ENCODE assay signal across 14 cellular contexts in genomic region chr7:121195859-121196588, GRCh38.
DNase-seq lines count a peak whose midpoint lies in the region; ATAC-seq and TF ChIP-seq lines count a peak whose summit lies in the region.
"Had no signal": no experiment of that assay in that cellular context is flagged by ENCODE, and none has a peak within 500 bp of the region (broad histone marks: within the 10 kb centered on the region; RNA-seq: fewer than 3 reads in every experiment).

No MANE protein-coding gene starts in this region.

- no peak overlapping the region for H2AK5ac ChIP-seq in trophoblast cell (ENCODE audit: low read length)

- no peak overlapping the region for H3K23ac ChIP-seq in trophoblast cell (ENCODE audit: low read length)

- no peak overlapping the region for H4K91ac ChIP-seq in trophoblast cell (ENCODE audit: low read depth, low read length)

- H3K27me3 ChIP-seq in trophoblast cell (ENCODE audit: insufficient read depth, low read length) (no peaks in the 10 kb centered on the region), left lung (no peaks in the 10 kb centered on the region), dorsolateral prefrontal cortex (peaks cover 0 to 4% (median 0%) of the 10 kb centered on the region in 45 donors)
- H3K27me3 ChIP-seq: heart left ventricle, suprapubic skin had no signal

- H3K4me2 ChIP-seq in trophoblast cell (ENCODE audit: low read length), result no peak overlapping the region

- TF ChIP-seq CTCF in left lung (IDR thresholded peaks at IDR 0.05) (no peak), dorsolateral prefrontal cortex (IDR thresholded peaks at IDR 0.05 in 54 of 56, conservative IDR thresholded peaks at IDR 0.05 in 2 of 56; ENCODE audit: low read depth in 1 of 56, partially characterized antibody in 56 of 56) (no peak)

- no peak overlapping the region for H3K4ac ChIP-seq in trophoblast cell (ENCODE audit: low read depth, low read length)

- H3K79me1 ChIP-seq in trophoblast cell (ENCODE audit: low read length), result no peaks in the 10 kb centered on the region

- H3K14ac ChIP-seq in trophoblast cell (ENCODE audit: low read length), result no peak overlapping the region

- peaks cover 0 to 2% of the 10 kb centered on the region in 2 experiments for H3K4me1 ChIP-seq in trophoblast cell (ENCODE audit: control insufficient read depth in 1 of 2, insufficient read depth in 2 of 2, low read length in 2 of 2)
- H3K4me1 ChIP-seq in left lung, result no peaks in the 10 kb centered on the region
- H3K4me1 ChIP-seq: suprapubic skin had no signal

- WGBS in trophoblast cell (ENCODE audit: extremely low coverage, insufficient coverage, insufficient read length), result no CpG with 5 or more reads among the region's 3 CpGs

- H2BK12ac ChIP-seq in trophoblast cell (ENCODE audit: low read length), result no peak overlapping the region

- DNase-seq in DMS 273 treated with DMSO at 0.1 percent for 48 hours (lab: John Stamatoyannopoulos, UW) (peak; percentile 28), NCI-H82 treated with DMSO at 0.1 percent for 48 hours (lab: John Stamatoyannopoulos, UW; ENCODE audit: unreplicated experiment) (peak; percentile 38), fibroblast of peridontal ligament (ENCODE audit: extremely low read depth) (peak; percentile 45), trophoblast cell (peak; percentile 62 to 86), left lung (no peak), dorsolateral prefrontal cortex (no peak), cortex of kidney (lab: John Stamatoyannopoulos, UW) (no peak), NCI-H1417 treated with DMSO at 0.1 percent for 48 hours (lab: John Stamatoyannopoulos, UW) (no peak)
- DNase-seq: GOT3, heart left ventricle, psoas muscle, SHP77 had no signal

- intact Hi-C loops in left lung (cut with DNase I) (no loop called here), dorsolateral prefrontal cortex (cut with DNase I) (no loop called here)

- H4K12ac ChIP-seq in trophoblast cell (ENCODE audit: low read depth, low read length), result no peak overlapping the region

- peak overlapping the region; percentile 17 for H2AFZ ChIP-seq in trophoblast cell (ENCODE audit: insufficient read depth, low read length, poor library complexity)

- peak overlapping the region; percentile 33 for H2BK120ac ChIP-seq in trophoblast cell (ENCODE audit: insufficient read depth, low read length, poor library complexity)

- ATAC-seq in left lung, result no peak
- ATAC-seq: activated naive CD4-positive, alpha-beta T cell treated with anti-CD3 and anti-CD28 coated beads, Interleukin-2, amount 50 U/mL, for 72 hours; psoas muscle had no signal

- no peak overlapping the region for H4K8ac ChIP-seq in trophoblast cell (ENCODE audit: low read depth, low read length)

- H3K36me3 ChIP-seq in trophoblast cell (ENCODE audit: control insufficient read depth in 1 of 2, insufficient read depth in 2 of 2, low read length in 2 of 2), result no peaks in the 10 kb centered on the region
- no peaks in the 10 kb centered on the region for H3K36me3 ChIP-seq in left lung
- H3K36me3 ChIP-seq: heart left ventricle, suprapubic skin had no signal

- no peak overlapping the region for H3K18ac ChIP-seq in trophoblast cell (ENCODE audit: low read length)

- H3K9me3 ChIP-seq in trophoblast cell (ENCODE audit: insufficient read depth, low read depth, low read length) (no peaks in the 10 kb centered on the region), left lung (no peaks in the 10 kb centered on the region)
- H3K9me3 ChIP-seq: heart left ventricle, psoas muscle, suprapubic skin had no signal

- H3K9ac ChIP-seq in trophoblast cell (ENCODE audit: low read length), result no peak overlapping the region

- H3K4me3 ChIP-seq in trophoblast cell (ENCODE audit: low read depth, low read length) (no peak overlapping the region), left lung (no peak overlapping the region), dorsolateral prefrontal cortex (no peak overlapping the region)
- H3K4me3 ChIP-seq: heart left ventricle, psoas muscle, suprapubic skin had no signal

- H3K79me2 ChIP-seq in trophoblast cell (ENCODE audit: control insufficient read depth, insufficient read depth, low read length, poor library complexity), result no peaks in the 10 kb centered on the region

- H3K27ac ChIP-seq in trophoblast cell (ENCODE audit: low read depth, low read length) (peak overlapping the region; percentile 17), left lung (no peak overlapping the region), dorsolateral prefrontal cortex (no peak overlapping the region)
- H3K27ac ChIP-seq: heart left ventricle, suprapubic skin had no signal

- H2BK5ac ChIP-seq in trophoblast cell (ENCODE audit: low read depth, low read length, poor library complexity), result no peak overlapping the region

Comparison
In these comparisons a context has a peak if more than half of its experiments do, and no peak if none do; other contexts are left out.
1. DNase-seq: peak in DMS 273 treated with DMSO at 0.1 percent for 48 hours (single experiment), NCI-H82 treated with DMSO at 0.1 percent for 48 hours (single experiment), fibroblast of peridontal ligament (single experiment) and trophoblast cell (2 of 2); none in left lung (0 of 2), dorsolateral prefrontal cortex (0 of 10), cortex of kidney (single experiment) and NCI-H1417 treated with DMSO at 0.1 percent for 48 hours (single experiment).